29 cellular contexts compared by ENCODE assay signal in genomic region chr2:1618191-1618961, GRCh38.
DNase-seq lines count a peak whose midpoint lies in the region; ATAC-seq, FAIRE-seq and TF ChIP-seq lines count a peak whose summit lies in the region.
"Had no signal": no experiment of that assay in that cellular context is flagged by ENCODE, and none has a peak within 500 bp of the region (broad histone marks: within the 10 kb centered on the region; RNA-seq: fewer than 3 reads in every experiment).

No MANE protein-coding gene starts in this region.

- no peak overlapping the region for H3K4me3 ChIP-seq in Panc1 (ENCODE audit: low read depth in 2 of 2, low read length in 2 of 2)
- H3K4me3 ChIP-seq in lower lobe of right lung = no peak overlapping the region
- H3K4me3 ChIP-seq in small intestine (ENCODE audit: low read depth in 1 of 2, low read length in 2 of 2) = no peak overlapping the region
- H3K4me3 ChIP-seq: adrenal gland, left ventricle myocardium inferior had no signal

- H3K36me3 ChIP-seq in Panc1 (ENCODE audit: control insufficient read depth, insufficient read depth, low read length) (no peaks in the 10 kb centered on the region), lower lobe of right lung (no peaks in the 10 kb centered on the region), small intestine (ENCODE audit: control insufficient read depth in 2 of 2, insufficient read depth in 2 of 2, low read length in 2 of 2) (no peaks in the 10 kb centered on the region)
- H3K36me3 ChIP-seq: adrenal gland, left ventricle myocardium inferior had no signal

- DNase-seq in Panc1 (ENCODE audit: low read depth, low spot score) (no peak), lower lobe of right lung (peak; percentile 14), small intestine (peak; percentile 74), GM10266 (ENCODE audit: extremely low spot score) (no peak), NOMO-1 treated with DMSO at 0.1 percent for 48 hours (lab: John Stamatoyannopoulos, UW; ENCODE audit: unreplicated experiment) (no peak), H54 (ENCODE audit: insufficient read length, low spot score) (no peak)
- DNase-seq: activated CD4-positive, alpha-beta memory T cell treated with anti-CD3 and anti-CD28 coated beads for 36 hours; activated CD4-positive, CD25-positive, alpha-beta regulatory T cell treated with anti-CD3 and anti-CD28 coated beads, Interleukin-2, amount 50 U/mL, for 72 hours; activated naive CD4-positive, alpha-beta T cell treated with anti-CD3 and anti-CD28 coated beads, Interleukin-2, amount 10 ng/mL, durations not matched to agents 7 days and 5 days; adrenal gland; AML-193; dermis blood vessel endothelial cell; EL; glutamatergic neuron; Kasumi-1; left ventricle myocardium inferior; midbrain; MV-4-11; natural killer cell; NCI-H1436 treated with DMSO at 0.1 percent for 48 hours; NCI-H748 treated with DMSO at 0.1 percent for 48 hours; occipital lobe; stimulated activated naive CD8-positive, alpha-beta T cell treated with anti-CD3 and anti-CD28 coated beads, Interleukin-15, Interleukin-2, amounts not matched to agents 100 U/mL and 50 U/mL, for 24 hours; T-helper 1 cell had no signal

- H3K4me1 ChIP-seq in Panc1 (ENCODE audit: control insufficient read depth, insufficient read depth, low read length) (peaks cover 21% of the 10 kb centered on the region), lower lobe of right lung (no peaks in the 10 kb centered on the region), small intestine (ENCODE audit: control insufficient read depth in 2 of 2, insufficient read depth in 1 of 2, low read depth in 1 of 2, low read length in 1 of 2) (no peaks in the 10 kb centered on the region)
- H3K4me1 ChIP-seq: adrenal gland had no signal

- intact Hi-C loops in Panc1 (cut with micrococcal nuclease; ENCODE audit: unreplicated experiment) (no loop called here), lower lobe of right lung (cut with DNase I) (no loop called here)

- no peak for TF ChIP-seq CTCF in C4-2B (conservative IDR thresholded peaks at IDR 0.05)
- TF ChIP-seq CTCF in Panc1 (IDR thresholded peaks at IDR 0.05) = no peak
- no peak for TF ChIP-seq CTCF in lower lobe of right lung (IDR thresholded peaks at IDR 0.05)
- no peak for TF ChIP-seq CTCF in GM10266 (IDR thresholded peaks at IDR 0.05; ENCODE audit: control insufficient read depth, insufficient read depth, low read depth, missing control alignments)

- WGBS in small intestine, 3 donors = 38 to 71% (median 49%) methylated on average over 20 of the region's 20 CpGs

- H3K27ac ChIP-seq in C4-2B (peak overlapping the region; percentile 78), Panc1 (ENCODE audit: low read length) (peak overlapping the region; percentile 84), lower lobe of right lung (no peak overlapping the region), small intestine (ENCODE audit: low read depth in 1 of 2, low read length in 1 of 2) (no peak overlapping the region)
- H3K27ac ChIP-seq: adrenal gland, left ventricle myocardium inferior had no signal

- H3K27me3 ChIP-seq in Panc1 (ENCODE audit: control insufficient read depth, insufficient read depth, low read length) = no peaks in the 10 kb centered on the region
- no peaks in the 10 kb centered on the region for H3K27me3 ChIP-seq in lower lobe of right lung (ENCODE audit: low read depth)
- H3K27me3 ChIP-seq in small intestine (ENCODE audit: control insufficient read depth in 2 of 2, insufficient read depth in 2 of 2, low read length in 2 of 2) = no peaks in the 10 kb centered on the region
- H3K27me3 ChIP-seq: adrenal gland had no signal

- CTCF ChIA-PET in Panc1 (lab: Charles Lee) = no interaction called here

- FAIRE-seq in small intestine (lab: Jason Lieb, UNC) = no peak
- no peak for FAIRE-seq in H54 (lab: Jason Lieb, UNC)
- FAIRE-seq: islet of Langerhans, urothelium cell line had no signal

- in situ Hi-C loops in Panc1 (cut with HindIII; ENCODE audit: low pct_unique_long_range_greater_than_20kb, low sequenced_read_pairs) = no loop called here

- peak; percentile 49; the same call in 1 of the 2 replicates for ATAC-seq in Panc1
- no peak for ATAC-seq in lower lobe of right lung
- ATAC-seq in HG03571 (IDR thresholded peaks at IDR 0.05; ENCODE audit: unreplicated experiment) = no peak
- ATAC-seq: esophagus mucosa; natural killer cell; stimulated activated naive CD8-positive, alpha-beta T cell treated with anti-CD3 and anti-CD28 coated beads, Interleukin-15, Interleukin-2, amounts not matched to agents 100 U/mL and 50 U/mL, for 24 hours had no signal

- no TSS peak for BruUV-seq in Panc1 (replicated peaks; lab: Mats Ljungman, UMichigan)

- POLR2A ChIA-PET in Panc1 (lab: Charles Lee) = no interaction called here

- no peaks in the 10 kb centered on the region for H3K9me3 ChIP-seq in Panc1 (ENCODE audit: control insufficient read depth, insufficient read depth, low read depth, low read length)
- no peaks in the 10 kb centered on the region for H3K9me3 ChIP-seq in lower lobe of right lung
- no peaks in the 10 kb centered on the region for H3K9me3 ChIP-seq in small intestine (ENCODE audit: control insufficient read depth, low read depth)
- H3K9me3 ChIP-seq: adrenal gland, left ventricle myocardium inferior had no signal

- TF ChIP-seq POLR2A in H54 (IDR thresholded peaks at IDR 0.05; ENCODE audit: low read depth, low read length) = no peak

Comparison
In these comparisons a context has a peak if more than half of its experiments do, and no peak if none do; other contexts are left out.
1. H3K27ac ChIP-seq: peak in C4-2B (single experiment) and Panc1 (single experiment); none in lower lobe of right lung (single experiment) and small intestine (0 of 2).
2. DNase-seq: peak in lower lobe of right lung (single experiment) and small intestine (single experiment); none in Panc1 (single experiment), GM10266 (single experiment), NOMO-1 treated with DMSO at 0.1 percent for 48 hours (single experiment) and H54 (single experiment).